18 cellular contexts compared by ENCODE assay signal in the genomic region with DNA sequence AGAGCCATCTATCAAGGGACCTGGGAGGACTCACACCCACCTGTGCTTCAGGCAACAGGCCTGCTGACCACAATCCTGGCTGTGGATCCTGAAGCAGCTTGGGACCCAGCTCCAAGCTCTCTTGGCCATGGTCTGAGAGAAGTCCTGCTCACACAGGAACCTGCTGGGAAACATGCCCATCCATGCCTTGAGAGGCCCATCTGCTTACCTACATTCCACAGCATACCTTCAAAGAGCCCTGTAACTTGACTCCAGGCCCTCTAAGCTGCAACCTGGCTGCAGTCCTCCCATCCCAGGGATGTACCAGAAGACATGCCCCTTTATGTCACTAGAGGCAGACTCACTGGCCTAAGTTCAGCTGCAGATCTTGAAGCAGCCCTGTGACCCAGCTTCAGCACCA.
"Had no signal": no experiment of that assay in that cellular context is flagged by ENCODE, and none has a peak within 500 bp of the region (broad histone marks: within the 10 kb centered on the region; RNA-seq: fewer than 3 reads in every experiment).

No MANE protein-coding gene starts in this region.

- H3K27me3 Mint-ChIP-seq: activated B cell treated with CpG ODN at 0.5 μM for 24 hours; activated CD4-positive, alpha-beta memory T cell treated with anti-CD3 and anti-CD28 coated beads for 36 hours; activated naive CD8-positive, alpha-beta T cell; dendritic cell treated with granulocyte-macrophage colony-stimulating factor and Interleukin-4, amounts not matched to agents 40 ng/mL and 50 ng/mL, for 4 days; stimulated activated memory B cell treated with anti-CD40 and anti-IgM and Interleukin-4, amounts not matched to agents 10 μg/mL and 1 μg/mL and 100 μg/mL, for 72 hours had no signal

- H3K9me3 Mint-ChIP-seq: activated B cell treated with CpG ODN at 0.5 μM for 24 hours had no signal

- H3K36me3 ChIP-seq: left ventricle myocardium inferior, upper lobe of left lung had no signal

- H3K4me3 ChIP-seq: hepatocyte, left ventricle myocardium inferior, spleen, testis, upper lobe of left lung had no signal

- H3K9me3 ChIP-seq: testis, upper lobe of left lung had no signal

- H3K27me3 ChIP-seq: hepatocyte, spleen, testis, upper lobe of left lung had no signal

- ATAC-seq: stimulated activated memory B cell treated with anti-CD40 and anti-IgM and Interleukin-4, amounts not matched to agents 10 μg/mL and 1 μg/mL and 100 μg/mL, for 72 hours had no signal

- DNase-seq: activated B cell treated with CpG ODN at 0.5 μM for 24 hours; activated CD4-positive, alpha-beta memory T cell treated with anti-CD3 and anti-CD28 coated beads for 36 hours; activated CD4-positive, alpha-beta T cell treated with anti-CD3 and anti-CD28 coated beads for 4 hours; activated T-cell treated with anti-CD3 and anti-CD28 coated beads for 4 hours; effector memory CD4-positive, alpha-beta T cell; kidney glomerular epithelial cell; left ventricle myocardium inferior; occipital lobe; retina; spleen; stimulated activated CD4-positive, alpha-beta T cell treated with anti-CD3 and anti-CD28 coated beads, Interleukin-4, amount 100 ng/mL, for 4 hours; testis; upper lobe of left lung had no signal

- H3K27ac ChIP-seq: epithelial cell of prostate, hepatocyte, left ventricle myocardium inferior, spleen, testis, upper lobe of left lung had no signal

- H3K4me1 ChIP-seq: left ventricle myocardium inferior, testis, upper lobe of left lung had no signal

- H2AFZ ChIP-seq: hepatocyte had no signal

- H3K4me3 Mint-ChIP-seq: activated B cell treated with CpG ODN at 0.5 μM for 24 hours; activated CD4-positive, alpha-beta memory T cell treated with anti-CD3 and anti-CD28 coated beads for 36 hours; activated naive CD8-positive, alpha-beta T cell; dendritic cell treated with granulocyte-macrophage colony-stimulating factor and Interleukin-4, amounts not matched to agents 40 ng/mL and 50 ng/mL, for 4 days; stimulated activated memory B cell treated with anti-CD40 and anti-IgM and Interleukin-4, amounts not matched to agents 10 μg/mL and 1 μg/mL and 100 μg/mL, for 72 hours had no signal

- H3K4me2 ChIP-seq: hepatocyte had no signal

- H3K79me2 ChIP-seq: hepatocyte had no signal

- H3K27ac Mint-ChIP-seq: activated B cell treated with CpG ODN at 0.5 μM for 24 hours; activated CD4-positive, alpha-beta memory T cell treated with anti-CD3 and anti-CD28 coated beads for 36 hours; activated naive CD8-positive, alpha-beta T cell; dendritic cell treated with granulocyte-macrophage colony-stimulating factor and Interleukin-4, amounts not matched to agents 40 ng/mL and 50 ng/mL, for 4 days; stimulated activated memory B cell treated with anti-CD40 and anti-IgM and Interleukin-4, amounts not matched to agents 10 μg/mL and 1 μg/mL and 100 μg/mL, for 72 hours had no signal
